15 cellular contexts compared by ENCODE assay signal in genomic region chr20:36230019-36230418, GRCh38. TPM values are rescaled to one million over a fixed set of nuclear protein-coding genes. Genes with fewer than 3 reads are reported as not detected.
DNase-seq lines count a peak whose midpoint lies in the region; ATAC-seq, FAIRE-seq and TF ChIP-seq lines count a peak whose summit lies in the region.
"Had no signal": no experiment of that assay in that cellular context is flagged by ENCODE, and none has a peak within 500 bp of the region (broad histone marks: within the 10 kb centered on the region; RNA-seq: fewer than 3 reads in every experiment).

No MANE protein-coding gene starts in this region.

- no peak for TF ChIP-seq EP300 in GM12878 (IDR thresholded peaks at IDR 0.05; ENCODE audit: borderline replicate concordance in 1 of 2, control insufficient read depth in 1 of 2, low read depth in 2 of 2, low read length in 2 of 2)

- SMC1A ChIA-PET in GM12878 (lab: Charles Lee; ENCODE audit: uncharacterized antibody, unreplicated experiment): no interaction called here

- 5% methylated on average over 2 of the region's 3 CpGs for WGBS in GM12878 (ENCODE audit: insufficient coverage, insufficient replicate concordance, low lambda C conversion rate, missing lambda C conversion rate)

- intact Hi-C loops in activated CD4-positive, alpha-beta T cell treated with anti-CD3 and anti-CD28 coated beads, Interleukin-2, amount 10 ng/mL, durations not matched to agents 24 days and 14 days (cut with micrococcal nuclease): no loop called here
- intact Hi-C loops in CD4-positive, alpha-beta T cell (cut with DNase I, micrococcal nuclease): no loop called here
- intact Hi-C loops in GM12878 (cut with micrococcal nuclease; ENCODE audit: unreplicated experiment): no loop called here

- H2AFZ ChIP-seq in GM12878 (ENCODE audit: control insufficient read depth, low read depth, low read length): no peak overlapping the region
- H2AFZ ChIP-seq: GM23338 had no signal

- no peak overlapping the region for H3K4me3 ChIP-seq in GM12878
- H3K4me3 ChIP-seq: BLaER1, GM23338 had no signal

- H3K36me3 Mint-ChIP-seq in activated CD4-positive, alpha-beta T cell treated with anti-CD3 and anti-CD28 coated beads, Interleukin-2, amount 10 ng/mL, durations not matched to agents 24 days and 14 days (ENCODE audit: low read depth): no peaks in the 10 kb centered on the region
- H3K36me3 Mint-ChIP-seq in CD4-positive, alpha-beta T cell (ENCODE audit: low read depth): no peaks in the 10 kb centered on the region

- peak overlapping the region; percentile 51 for H3K27ac Mint-ChIP-seq in activated CD4-positive, alpha-beta T cell treated with anti-CD3 and anti-CD28 coated beads, Interleukin-2, amount 10 ng/mL, durations not matched to agents 24 days and 14 days
- H3K27ac Mint-ChIP-seq in CD4-positive, alpha-beta T cell: peak overlapping the region; percentile 57
- H3K27ac Mint-ChIP-seq: GM23338 had no signal

- RAD21 ChIA-PET in GM12878 (lab: Charles Lee; ENCODE audit: unreplicated experiment): no interaction called here

- no peak overlapping the region for H3K4me2 ChIP-seq in GM12878 (ENCODE audit: control insufficient read depth, insufficient read depth)
- H3K4me2 ChIP-seq: BLaER1, GM23338 had no signal

- no peak for ATAC-seq in CD4-positive, alpha-beta T cell (ENCODE audit: poor library complexity)
- peak; percentile 17; the same call in 2 of the 3 replicates for ATAC-seq in GM12878
- ATAC-seq: GM23338 had no signal

- no peaks in the 10 kb centered on the region for H3K9me3 Mint-ChIP-seq in activated CD4-positive, alpha-beta T cell treated with anti-CD3 and anti-CD28 coated beads, Interleukin-2, amount 10 ng/mL, durations not matched to agents 24 days and 14 days
- H3K9me3 Mint-ChIP-seq in CD4-positive, alpha-beta T cell: no peaks in the 10 kb centered on the region
- H3K9me3 Mint-ChIP-seq: GM23338 had no signal

- H3K27ac ChIP-seq in CD4-positive, alpha-beta T cell (ENCODE audit: low read depth, low read length): no peak overlapping the region
- H3K27ac ChIP-seq in GM12878 (ENCODE audit: control insufficient read depth, insufficient read depth): no peak overlapping the region
- H3K27ac ChIP-seq: BLaER1, HL-60 had no signal

- TF ChIP-seq POLR2A in GM12878 (IDR thresholded peaks at IDR 0.05; ENCODE audit: low read depth, low read length): no peak

- peaks cover 13% of the 10 kb centered on the region for H3K27me3 Mint-ChIP-seq in activated CD4-positive, alpha-beta T cell treated with anti-CD3 and anti-CD28 coated beads, Interleukin-2, amount 10 ng/mL, durations not matched to agents 24 days and 14 days
- no peaks in the 10 kb centered on the region for H3K27me3 Mint-ChIP-seq in CD4-positive, alpha-beta T cell

- H4K20me1 ChIP-seq in GM12878 (ENCODE audit: control insufficient read depth, insufficient read depth): no peaks in the 10 kb centered on the region
- H4K20me1 ChIP-seq: BLaER1 had no signal

- BruUV-seq in GM12878 (replicated peaks; lab: Mats Ljungman, UMichigan): no TSS peak

- DNase-seq in activated CD4-positive, alpha-beta T cell treated with anti-CD3 and anti-CD28 coated beads, Interleukin-2, amount 10 ng/mL, durations not matched to agents 24 days and 14 days: no peak
- DNase-seq in activated CD4-positive, alpha-beta T cell treated with anti-CD3 and anti-CD28 coated beads for 48 hours: no peak
- peak; percentile 10 for DNase-seq in activated effector memory CD4-positive, alpha-beta T cell treated with anti-CD3 and anti-CD28 coated beads, Interleukin-2, amount 50 U/mL, for 16 hours
- DNase-seq in activated effector memory CD4-positive, alpha-beta T cell treated with Interleukin-2 at 50 U/mL for 16 hours: no peak
- no peak for DNase-seq in CD4-positive, alpha-beta T cell
- DNase-seq in GM12878 (ENCODE audit: low read depth, low spot score) (no peak), iPS-NIHi11 (ENCODE audit: low spot score) (no peak)
- DNase-seq: 8988T, AML-193, DMS53, GF-D8, H7 had no signal

- in situ Hi-C loops in GM12878 (cut with MboI): no loop called here

- POLR2A ChIA-PET in CD4-positive, alpha-beta T cell (lab: Charles Lee): no interaction called here
- POLR2A ChIA-PET in GM12878 (lab: Charles Lee): no interaction called here

- no peak overlapping the region for H3K9ac ChIP-seq in GM12878 (ENCODE audit: control insufficient read depth, insufficient read depth, low read length)
- H3K9ac ChIP-seq: BLaER1 had no signal

- H3K27me3 ChIP-seq in CD4-positive, alpha-beta T cell (ENCODE audit: control insufficient read depth, insufficient read depth, low read length): no peaks in the 10 kb centered on the region
- H3K27me3 ChIP-seq in GM12878 (replicated peaks in 1 of 2; ENCODE audit: control insufficient read depth in 2 of 2, insufficient read depth in 2 of 2, low read length in 1 of 2): 0 out of 4 replicates have a peak, but pooled peaks cover 0 to 1% of the 10 kb centered on the region in 2 experiments
- H3K27me3 ChIP-seq: BLaER1 had no signal

- TF ChIP-seq CTCF in CD4-positive, alpha-beta T cell (IDR thresholded peaks at IDR 0.05): no peak
- TF ChIP-seq CTCF in GM12878 (IDR thresholded peaks at IDR 0.05 in 2 of 3, conservative IDR thresholded peaks at IDR 0.05 in 1 of 3; ENCODE audit: control insufficient read depth in 2 of 3, extremely low read depth in 1 of 3, insufficient read depth in 1 of 3, low read depth in 3 of 3, low read length in 3 of 3): no peak

- no peaks in the 10 kb centered on the region for H3K4me1 ChIP-seq in GM12878 (ENCODE audit: control insufficient read depth, insufficient read depth, low read length)
- H3K4me1 ChIP-seq: BLaER1 had no signal

- H3K9me3 ChIP-seq in CD4-positive, alpha-beta T cell (ENCODE audit: control insufficient read depth, low read length): no peaks in the 10 kb centered on the region
- H3K9me3 ChIP-seq in GM12878 (replicated peaks; ENCODE audit: control insufficient read depth, insufficient read depth, low read length): no peaks in the 10 kb centered on the region
- H3K9me3 ChIP-seq: BLaER1 had no signal

- no peak for FAIRE-seq in GM12878 (lab: Jason Lieb, UNC)

- CTCF ChIA-PET in CD4-positive, alpha-beta T cell (lab: Charles Lee): no interaction called here
- CTCF ChIA-PET in GM12878 (lab: Yijun Ruan, JAX): no interaction called here

- TF ChIP-seq RAD21 in GM12878 (IDR thresholded peaks at IDR 0.05; ENCODE audit: insufficient read depth, low read depth, low read length): no peak

- no peaks in the 10 kb centered on the region for H3K79me2 ChIP-seq in GM12878 (ENCODE audit: control insufficient read depth, insufficient read depth, low read length)

- peaks cover 14% of the 10 kb centered on the region for H3K4me1 Mint-ChIP-seq in activated CD4-positive, alpha-beta T cell treated with anti-CD3 and anti-CD28 coated beads, Interleukin-2, amount 10 ng/mL, durations not matched to agents 24 days and 14 days
- peaks cover 23% of the 10 kb centered on the region for H3K4me1 Mint-ChIP-seq in CD4-positive, alpha-beta T cell (ENCODE audit: low read depth)
- H3K4me1 Mint-ChIP-seq: GM23338 had no signal

- no peak overlapping the region for H3K4me3 Mint-ChIP-seq in activated CD4-positive, alpha-beta T cell treated with anti-CD3 and anti-CD28 coated beads, Interleukin-2, amount 10 ng/mL, durations not matched to agents 24 days and 14 days
- H3K4me3 Mint-ChIP-seq in CD4-positive, alpha-beta T cell: peak overlapping the region; percentile 42
- H3K4me3 Mint-ChIP-seq: GM23338 had no signal

- no peaks in the 10 kb centered on the region for H3K36me3 ChIP-seq in GM12878 (ENCODE audit: control insufficient read depth in 2 of 2, insufficient read depth in 2 of 2, low read length in 1 of 2)
- H3K36me3 ChIP-seq: BLaER1 had no signal

TF ChIP-seq in GM12878, 131 proteins besides CTCF, POLR2A, EP300 and RAD21:
- TF ChIP-seq BCL11A (IDR thresholded peaks at IDR 0.05; ENCODE audit: low read depth, low read length) (no peak), FOXK2 (IDR thresholded peaks at IDR 0.05) (no peak), RUNX3 (IDR thresholded peaks at IDR 0.05; ENCODE audit: low read length) (no peak), ZBED1 (IDR thresholded peaks at IDR 0.05; ENCODE audit: borderline replicate concordance) (no peak), NR2F1 (conservative IDR thresholded peaks at IDR 0.05) (no peak), SPI1 (IDR thresholded peaks at IDR 0.05; ENCODE audit: borderline replicate concordance, insufficient read depth, low read depth, low read length) (peak; percentile 17; the same call in 1 of the 2 replicates), CHD2 (IDR thresholded peaks at IDR 0.05; ENCODE audit: borderline replicate concordance, low read depth, low read length) (no peak), GABPA (IDR thresholded peaks at IDR 0.05; ENCODE audit: low read depth) (no peak)

RNA-seq across cellular contexts. Expression of gene AAR2, which starts 6.3 kb away (rescaled TPM):
- 30.7 and 32.6 TPM in 2 replicates for total RNA-seq in activated CD4-positive, alpha-beta T cell treated with anti-CD3 and anti-CD28 coated beads, Interleukin-2, amount 10 ng/mL, durations not matched to agents 24 days and 14 days
- total RNA-seq in CD4-positive, alpha-beta T cell: 10 to 100 TPM; 22.5 to 24.3 TPM
- total RNA-seq in GM12878 (2013; cell fraction: nucleolus; rRNA removed): 20.3 and 21.6 TPM in 2 replicates
- total RNA-seq in GM12878 (2014; rRNA removed) (34.8 and 36.9 TPM in 2 replicates), GM12878 (2014; rRNA removed; fragmentation: Illumina TruSeq; extraction: Trizol) (19.0 and 20.3 TPM in 2 replicates), GM12878 (2021) (23.6 and 25.7 TPM in 2 replicates)
- 14.1 TPM for polyA plus RNA-seq in GM12878 (2011; ENCODE audit: low read depth)
- polyA plus RNA-seq in GM12878 (2011; rRNA removed) (17.9 and 29.9 TPM in 2 replicates), GM12878 (2014; fragmentation: Illumina TruSeq; extraction: Trizol) (17.0 and 32.7 TPM in 2 replicates), GM12878 (2014; fragmentation: Nextera tagmentation; extraction: Ambion mirVana) (1 to 10 TPM; 6.5 to 8.7 TPM), GM12878 (2014; rRNA removed) (30.8 and 31.0 TPM in 2 replicates), GM12878 (2016; fragmentation: Nextera tagmentation; extraction: Ambion mirVana) (10 to 100 TPM; 34.1 to 41.7 TPM)
- polyA plus RNA-seq in GM12878 (2011; cell fraction: cytosol; rRNA removed): 34.6 and 40.5 TPM in 2 replicates
- polyA plus RNA-seq in GM12878 (2011; cell fraction: nucleus; rRNA removed): 26.1 and 28.0 TPM in 2 replicates
- polyA plus RNA-seq in GM12878 (2012): 16.6 and 20.3 TPM in 2 replicates
- polyA minus RNA-seq in GM12878 (2011; rRNA and poly(A)+ RNA removed): 28.7 and 52.6 TPM in 2 replicates
- polyA minus RNA-seq in GM12878 (2011; cell fraction: cytosol; rRNA and poly(A)+ RNA removed): 9.3 and 11.1 TPM in 2 replicates
- polyA minus RNA-seq in GM12878 (2011; cell fraction: nucleus; rRNA and poly(A)+ RNA removed): 13.2 and 22.1 TPM in 2 replicates
